Comparison of ENCODE assay signal across 8 cellular contexts in genomic region chr5:100780376-100780870, GRCh38.
DNase-seq lines count a peak whose midpoint lies in the region; ATAC-seq lines count a peak whose summit lies in the region.

No MANE protein-coding gene starts in this region.

- H2BK15ac ChIP-seq in neuronal stem cell (ENCODE audit: low read length) = no peak overlapping the region

- H2BK12ac ChIP-seq in neuronal stem cell (ENCODE audit: low read length) = no peak overlapping the region

- peak overlapping the region; percentile 96 for H3K27ac Mint-ChIP-seq in activated CD4-positive, alpha-beta T cell treated with anti-CD3 and anti-CD28 coated beads, Interleukin-2, amount 10 ng/mL, durations not matched to agents 24 days and 14 days

- peaks cover 41% of the 10 kb centered on the region for H3K4me1 Mint-ChIP-seq in activated CD4-positive, alpha-beta T cell treated with anti-CD3 and anti-CD28 coated beads, Interleukin-2, amount 10 ng/mL, durations not matched to agents 24 days and 14 days

- H2AK5ac ChIP-seq in neuronal stem cell (ENCODE audit: low read depth, low read length) = no peak overlapping the region

- no peaks in the 10 kb centered on the region for H3K27me3 Mint-ChIP-seq in activated CD4-positive, alpha-beta T cell treated with anti-CD3 and anti-CD28 coated beads, Interleukin-2, amount 10 ng/mL, durations not matched to agents 24 days and 14 days

- no peak overlapping the region for H3K14ac ChIP-seq in neuronal stem cell (ENCODE audit: low read length)

- H3K9ac ChIP-seq in neuronal stem cell (ENCODE audit: low read depth, low read length, poor library complexity) = no peak overlapping the region

- H4K8ac ChIP-seq in neuronal stem cell (ENCODE audit: low read depth, low read length) = no peak overlapping the region

- H2BK5ac ChIP-seq in neuronal stem cell (ENCODE audit: low read length) = no peak overlapping the region

- no peaks in the 10 kb centered on the region for H3K36me3 ChIP-seq in neuronal stem cell (replicated peaks in 1 of 2; ENCODE audit: control insufficient read depth in 2 of 2, insufficient read depth in 2 of 2, low read length in 2 of 2)

- no peak overlapping the region for H3K4me2 ChIP-seq in neuronal stem cell (ENCODE audit: insufficient read depth, low read length, poor library complexity, severe bottlenecking)

- no peak overlapping the region for H3K23ac ChIP-seq in neuronal stem cell (ENCODE audit: low read depth, low read length, poor library complexity)

- peaks cover 20% of the 10 kb centered on the region for H3K9me3 Mint-ChIP-seq in activated CD4-positive, alpha-beta T cell treated with anti-CD3 and anti-CD28 coated beads, Interleukin-2, amount 10 ng/mL, durations not matched to agents 24 days and 14 days

- H3K4me1 ChIP-seq in neuronal stem cell (ENCODE audit: control insufficient read depth in 2 of 2, insufficient read depth in 1 of 2, low read depth in 1 of 2, low read length in 2 of 2) = peaks cover 2 to 3% of the 10 kb centered on the region in 2 donors

- H3K4ac ChIP-seq in neuronal stem cell (ENCODE audit: low read length) = no peak overlapping the region

- H3K18ac ChIP-seq in neuronal stem cell (ENCODE audit: low read length) = no peak overlapping the region

- no peak overlapping the region for H2BK120ac ChIP-seq in neuronal stem cell (ENCODE audit: low read depth, low read length)

- no peak overlapping the region for H4K91ac ChIP-seq in neuronal stem cell (ENCODE audit: low read depth, low read length, poor library complexity)

- DNase-seq in activated CD4-positive, alpha-beta T cell treated with anti-CD3 and anti-CD28 coated beads, Interleukin-2, amount 10 ng/mL, durations not matched to agents 24 days and 14 days = no peak
- DNase-seq in activated CD4-positive, alpha-beta T cell treated with anti-CD3 and anti-CD28 coated beads, Interleukin-2, amount 50 U/mL, for 4 hours = no peak
- peak; percentile 70 for DNase-seq in RPMI8226
- no peak for DNase-seq in neuronal stem cell (ENCODE audit: low spot score)
- DNase-seq in stimulated activated CD8-positive, alpha-beta memory T cell treated with anti-CD3 and anti-CD28 coated beads, Interleukin-4, amount 100 ng/mL, for 48 hours = no peak
- DNase-seq in NCI-H748 (lab: John Stamatoyannopoulos, UW; ENCODE audit: unreplicated experiment) = no peak
- no peak for DNase-seq in middle frontal gyrus (ENCODE audit: extremely low spot score, low spot score)

- H3K36me3 Mint-ChIP-seq in activated CD4-positive, alpha-beta T cell treated with anti-CD3 and anti-CD28 coated beads, Interleukin-2, amount 10 ng/mL, durations not matched to agents 24 days and 14 days (ENCODE audit: low read depth) = peaks cover 2% of the 10 kb centered on the region

- H3K27ac ChIP-seq in neuronal stem cell (replicated peaks; ENCODE audit: low read length) = no peak overlapping the region

- H3K4me3 Mint-ChIP-seq in activated CD4-positive, alpha-beta T cell treated with anti-CD3 and anti-CD28 coated beads, Interleukin-2, amount 10 ng/mL, durations not matched to agents 24 days and 14 days = peak overlapping the region; percentile 79

- peaks cover 0 to 4% of the 10 kb centered on the region in 2 donors for H3K9me3 ChIP-seq in neuronal stem cell (replicated peaks in 1 of 2; ENCODE audit: control insufficient read depth in 2 of 2, insufficient read depth in 1 of 2, low read depth in 1 of 2, low read length in 2 of 2)

- H3K79me1 ChIP-seq in neuronal stem cell (ENCODE audit: low read depth, low read length) = no peaks in the 10 kb centered on the region

- no peaks in the 10 kb centered on the region for H3K27me3 ChIP-seq in neuronal stem cell (ENCODE audit: control insufficient read depth in 3 of 3, insufficient read depth in 3 of 3, low read depth in 1 of 3, low read length in 3 of 3)

- peak overlapping the region; percentile 45 for H2AFZ ChIP-seq in neuronal stem cell (ENCODE audit: low read length)

- no peak overlapping the region for H3K4me3 ChIP-seq in neuronal stem cell (ENCODE audit: low read length in 2 of 2)

- intact Hi-C loops in activated CD4-positive, alpha-beta T cell treated with anti-CD3 and anti-CD28 coated beads, Interleukin-2, amount 10 ng/mL, durations not matched to agents 24 days and 14 days (cut with micrococcal nuclease) = loop anchor here (1.0 kb wide), 6 partner anchors 47 to 123 kb away; partner anchors contain the start of gene ST8SIA4

- no CpG with 5 or more reads among the region's 4 CpGs for WGBS in neuronal stem cell (ENCODE audit: extremely low coverage in 2 of 2, insufficient read length in 2 of 2, insufficient replicate concordance in 1 of 2), 2 donors

- peak; percentile 81 for ATAC-seq in HG02885 (IDR thresholded peaks at IDR 0.05; ENCODE audit: poor library complexity, unreplicated experiment)
